Comparison of ENCODE assay signal across 8 cellular contexts in the genomic region with DNA sequence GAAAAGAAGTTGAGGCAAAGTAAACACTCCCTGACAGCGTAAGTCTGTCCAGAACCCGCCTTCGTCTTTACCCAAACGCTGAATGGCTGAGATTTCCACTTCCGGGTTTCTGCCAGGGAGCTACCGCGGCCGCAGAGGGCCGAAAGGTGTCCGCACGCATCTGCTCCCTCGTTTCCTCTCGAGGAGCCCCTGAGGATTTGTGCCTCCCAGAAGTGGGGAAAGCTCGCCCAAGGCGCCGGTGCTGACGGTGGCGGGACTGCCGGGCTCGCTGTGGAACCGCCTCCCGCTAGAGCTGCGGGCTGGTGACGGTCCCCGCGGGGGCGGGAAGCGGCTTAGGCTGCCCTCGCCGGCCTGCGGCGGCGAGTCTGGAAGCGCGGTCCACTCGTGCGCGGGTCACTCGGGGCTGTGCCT.
DNase-seq lines count a peak whose midpoint lies in the region; ATAC-seq and TF ChIP-seq lines count a peak whose summit lies in the region.

No MANE protein-coding gene starts in this region.

- 35 to 38% methylated on average over 39 of the region's 39 CpGs for WGBS in GM23248 (ENCODE audit: low coverage in 1 of 2, low lambda C conversion rate in 2 of 2, missing lambda C conversion rate in 2 of 2), 2 experiments
- WGBS in right cardiac atrium: 42% methylated on average over 39 of the region's 39 CpGs

- intact Hi-C loops in PC-3 (cut with micrococcal nuclease) (no loop called here), right cardiac atrium (cut with DNase I) (no loop called here), upper lobe of right lung (cut with DNase I) (no loop called here)

- H3K36me3 ChIP-seq in GM23248 (ENCODE audit: low read depth): no peaks in the 10 kb centered on the region
- no peaks in the 10 kb centered on the region for H3K36me3 ChIP-seq in PC-3 (ENCODE audit: low read depth, low read length)
- H3K36me3 ChIP-seq in upper lobe of right lung: no peaks in the 10 kb centered on the region

- DNase-seq in AG08396 (ENCODE audit: low spot score) (peak; percentile 2), GM23248 (peak; percentile 5), PC-3 (peak; percentile 54), right cardiac atrium (peak in 2 of 3 donors; percentile 42 to 58), upper lobe of right lung (peak; percentile 61), SKM-1 (lab: John Stamatoyannopoulos, UW; ENCODE audit: unreplicated experiment) (no peak), midbrain (lab: John Stamatoyannopoulos, UW) (no peak)
- no peak for DNase-seq in effector CD8-positive, alpha-beta T cell (lab: John Stamatoyannopoulos, UW)

- H3K9me3 ChIP-seq in GM23248 (ENCODE audit: low read depth): no peaks in the 10 kb centered on the region
- no peaks in the 10 kb centered on the region for H3K9me3 ChIP-seq in PC-3 (ENCODE audit: low read length)
- H3K9me3 ChIP-seq in right cardiac atrium (ENCODE audit: control insufficient read depth, low read length): no peaks in the 10 kb centered on the region
- H3K9me3 ChIP-seq in upper lobe of right lung: no peaks in the 10 kb centered on the region

- H3K4me1 ChIP-seq in GM23248 (ENCODE audit: insufficient read depth) (no peaks in the 10 kb centered on the region), PC-3 (ENCODE audit: insufficient read depth, low read length) (no peaks in the 10 kb centered on the region), right cardiac atrium (ENCODE audit: control insufficient read depth, insufficient read depth, low read length) (no peaks in the 10 kb centered on the region), upper lobe of right lung (no peaks in the 10 kb centered on the region)

- H2AFZ ChIP-seq in GM23248: no peak overlapping the region; the same call in 1 of the 2 replicates
- no peak overlapping the region for H2AFZ ChIP-seq in PC-3 (ENCODE audit: low read length)

- H3K9me2 ChIP-seq in GM23248 (ENCODE audit: insufficient read depth) (no peaks in the 10 kb centered on the region), PC-3 (replicated peaks; ENCODE audit: low read length) (no peaks in the 10 kb centered on the region)

- H3K79me2 ChIP-seq in GM23248 (ENCODE audit: insufficient read depth) (no peaks in the 10 kb centered on the region), PC-3 (ENCODE audit: low read length) (no peaks in the 10 kb centered on the region)

- POLR2A ChIA-PET in PC-3 (lab: Charles Lee; ENCODE audit: unreplicated experiment): no interaction called here

- H3K4me3 ChIP-seq in GM23248: peak overlapping the region; percentile 35
- no peak overlapping the region; the same call in 1 of the 2 replicates for H3K4me3 ChIP-seq in PC-3 (ENCODE audit: low read length)
- H3K4me3 ChIP-seq in right cardiac atrium (ENCODE audit: low read length): no peak overlapping the region
- peak overlapping the region; percentile 19 for H3K4me3 ChIP-seq in upper lobe of right lung

- H3K27me3 ChIP-seq in GM23248 (replicated peaks; ENCODE audit: insufficient read depth) (no peaks in the 10 kb centered on the region), PC-3 (ENCODE audit: low read length) (no peaks in the 10 kb centered on the region), right cardiac atrium (ENCODE audit: control insufficient read depth, insufficient read depth) (no peaks in the 10 kb centered on the region), upper lobe of right lung (no peaks in the 10 kb centered on the region)

- peak; percentile 86 for ATAC-seq in PC-3
- peak; percentile 37 to 60 for ATAC-seq in right cardiac atrium
- ATAC-seq in upper lobe of right lung: peak; percentile 53

- H4K20me1 ChIP-seq in GM23248 (ENCODE audit: insufficient read depth): no peaks in the 10 kb centered on the region
- H4K20me1 ChIP-seq in PC-3 (ENCODE audit: low read length): no peaks in the 10 kb centered on the region

- BruUV-seq in PC-3 (replicated peaks; lab: Mats Ljungman, UMichigan): no TSS peak

- CTCF ChIA-PET in PC-3 (lab: Charles Lee): no interaction called here

- no peak overlapping the region for H3K9ac ChIP-seq in GM23248
- H3K9ac ChIP-seq in PC-3 (ENCODE audit: low read length): no peak overlapping the region

- H3F3A ChIP-seq in GM23248 (ENCODE audit: insufficient read depth) (no peaks in the 10 kb centered on the region), PC-3 (ENCODE audit: low read length, unreplicated experiment) (no peaks in the 10 kb centered on the region)

- H3K27ac ChIP-seq in GM23248 (no peak overlapping the region), PC-3 (ENCODE audit: low read length) (no peak overlapping the region), right cardiac atrium (ENCODE audit: low read length) (no peak overlapping the region), upper lobe of right lung (no peak overlapping the region)

- H3K4me2 ChIP-seq in GM23248 (ENCODE audit: unreplicated experiment): no peak overlapping the region
- H3K4me2 ChIP-seq in PC-3 (ENCODE audit: low read length): no peak overlapping the region

- in situ Hi-C loops in GM23248 (cut with MboI): no loop called here

- TF ChIP-seq CTCF in PC-3 (conservative IDR thresholded peaks at IDR 0.05; ENCODE audit: low read depth, low read length): no peak
- no peak for TF ChIP-seq CTCF in upper lobe of right lung (IDR thresholded peaks at IDR 0.05)

Comparison
In these comparisons a context has a peak if more than half of its experiments do, and no peak if none do; other contexts are left out.
1. DNase-seq: peak in AG08396 (single experiment), GM23248 (single experiment), PC-3 (single experiment), right cardiac atrium (2 of 3) and upper lobe of right lung (single experiment); none in SKM-1 (single experiment), midbrain (single experiment) and effector CD8-positive, alpha-beta T cell (single experiment).
2. H3K4me3 ChIP-seq: peak in GM23248 (single experiment) and upper lobe of right lung (single experiment); none in PC-3 (single experiment) and right cardiac atrium (single experiment).
3. Peak in every context shown above with its lines, with median percentiles within 50 percentile points of each other: ATAC-seq.